In genomic region chr14:62077676-62078261, GRCh38 we compare ENCODE assay signal across 14 cellular contexts.
DNase-seq lines count a peak whose midpoint lies in the region; ATAC-seq lines count a peak whose summit lies in the region.
"Had no signal": no experiment of that assay in that cellular context is flagged by ENCODE, and none has a peak within 500 bp of the region (broad histone marks: within the 10 kb centered on the region; RNA-seq: fewer than 3 reads in every experiment).

No MANE protein-coding gene starts in this region.

- H3K27ac Mint-ChIP-seq in activated naive CD8-positive, alpha-beta T cell: no peak overlapping the region
- H3K27ac Mint-ChIP-seq in stimulated activated naive B cell treated with anti-CD40 and anti-IgM and Interleukin-4, amounts not matched to agents 10 μg/mL and 1 μg/mL and 100 μg/mL, for 72 hours: peak overlapping the region; percentile 7
- H3K27ac Mint-ChIP-seq: activated T-helper 1 cell treated with anti-CD3 and anti-CD28 coated beads, Interleukin-12 subunit alpha, Interleukin-12 subunit beta, Interleukin-2, Interleukin-4 antibody, amounts not matched to agents 30 ng/mL and 10 ng/mL and 1 ng/mL, durations not matched to agents 14 hours and 24 hours and 36 hours had no signal

- H3K27me3 Mint-ChIP-seq in activated naive CD8-positive, alpha-beta T cell: no peaks in the 10 kb centered on the region
- H3K27me3 Mint-ChIP-seq in stimulated activated naive B cell treated with anti-CD40 and anti-IgM and Interleukin-4, amounts not matched to agents 10 μg/mL and 1 μg/mL and 100 μg/mL, for 72 hours: no peaks in the 10 kb centered on the region

- H3K4me3 Mint-ChIP-seq in activated naive CD8-positive, alpha-beta T cell: peak overlapping the region; percentile 27
- no peak overlapping the region for H3K4me3 Mint-ChIP-seq in stimulated activated naive B cell treated with anti-CD40 and anti-IgM and Interleukin-4, amounts not matched to agents 10 μg/mL and 1 μg/mL and 100 μg/mL, for 72 hours
- H3K4me3 Mint-ChIP-seq: activated T-helper 1 cell treated with anti-CD3 and anti-CD28 coated beads, Interleukin-12 subunit alpha, Interleukin-12 subunit beta, Interleukin-2, Interleukin-4 antibody, amounts not matched to agents 30 ng/mL and 10 ng/mL and 1 ng/mL, durations not matched to agents 14 hours and 24 hours and 36 hours had no signal

- DNase-seq in activated gamma-delta T cell treated with Interleukin-2 at 50 U/mL for 16 hours (peak; percentile 12), activated gamma-delta T cell (lab: John Stamatoyannopoulos, UW) (no peak)
- no peak for DNase-seq in stimulated activated naive B cell treated with anti-CD40 and anti-IgM and Interleukin-4, amounts not matched to agents 10 μg/mL and 1 μg/mL and 100 μg/mL, for 72 hours
- no peak for DNase-seq in effector CD4-positive, alpha-beta T cell
- DNase-seq: activated CD4-positive, alpha-beta T cell treated with anti-CD3 and anti-CD28 coated beads for 4 hours; body of pancreas; KBM-7; NCI-H1436 treated with DMSO at 0.1 percent for 48 hours; substantia nigra had no signal

- H3K4me1 Mint-ChIP-seq in activated naive CD8-positive, alpha-beta T cell (ENCODE audit: low read depth): peaks cover 36% of the 10 kb centered on the region
- peaks cover 53 to 64% of the 10 kb centered on the region in 2 donors for H3K4me1 Mint-ChIP-seq in stimulated activated naive B cell treated with anti-CD40 and anti-IgM and Interleukin-4, amounts not matched to agents 10 μg/mL and 1 μg/mL and 100 μg/mL, for 72 hours

- H3K9me3 Mint-ChIP-seq in activated naive CD8-positive, alpha-beta T cell (ENCODE audit: low read depth): no peaks in the 10 kb centered on the region
- H3K9me3 Mint-ChIP-seq in stimulated activated naive B cell treated with anti-CD40 and anti-IgM and Interleukin-4, amounts not matched to agents 10 μg/mL and 1 μg/mL and 100 μg/mL, for 72 hours: no peaks in the 10 kb centered on the region
- H3K9me3 Mint-ChIP-seq: activated T-helper 1 cell treated with anti-CD3 and anti-CD28 coated beads, Interleukin-12 subunit alpha, Interleukin-12 subunit beta, Interleukin-2, Interleukin-4 antibody, amounts not matched to agents 30 ng/mL and 10 ng/mL and 1 ng/mL, durations not matched to agents 14 hours and 24 hours and 36 hours had no signal

- peak; percentile 22 for ATAC-seq in HG03442 (IDR thresholded peaks at IDR 0.05; ENCODE audit: unreplicated experiment)
- peak; percentile 28 to 32 for ATAC-seq in stimulated activated naive B cell treated with anti-CD40 and anti-IgM and Interleukin-4, amounts not matched to agents 10 μg/mL and 1 μg/mL and 100 μg/mL, for 72 hours (replicated peaks)
- no peak for ATAC-seq in GM19023 (IDR thresholded peaks at IDR 0.05; ENCODE audit: unreplicated experiment)
- no peak for ATAC-seq in GM19395 (IDR thresholded peaks at IDR 0.05; ENCODE audit: unreplicated experiment)
- ATAC-seq: body of pancreas had no signal

- H3K36me3 Mint-ChIP-seq in activated naive CD8-positive, alpha-beta T cell: no peaks in the 10 kb centered on the region
- no peaks in the 10 kb centered on the region for H3K36me3 Mint-ChIP-seq in stimulated activated naive B cell treated with anti-CD40 and anti-IgM and Interleukin-4, amounts not matched to agents 10 μg/mL and 1 μg/mL and 100 μg/mL, for 72 hours

Comparison
In these comparisons a context has a peak if more than half of its experiments do, and no peak if none do; other contexts are left out.
1. ATAC-seq: peak in HG03442 (single experiment) and stimulated activated naive B cell treated with anti-CD40 and anti-IgM and Interleukin-4, amounts not matched to agents 10 μg/mL and 1 μg/mL and 100 μg/mL, for 72 hours (2 of 2); none in GM19023 (single experiment) and GM19395 (single experiment).